In genomic region chr1:245270063-245270462, GRCh38 we compare ENCODE assay signal across 27 cellular contexts.
"Had no signal": no experiment of that assay in that cellular context is flagged by ENCODE, and none has a peak within 500 bp of the region (broad histone marks: within the 10 kb centered on the region; RNA-seq: fewer than 3 reads in every experiment).

No MANE protein-coding gene starts in this region.

- H3K4me1 ChIP-seq: colonic mucosa, esophagus muscularis mucosa, esophagus squamous epithelium, foreskin keratinocyte, gastrocnemius medialis, gastroesophageal sphincter, heart left ventricle, heart right ventricle had no signal

- DNase-seq: colonic mucosa; cortex of kidney; dermis blood vessel endothelial cell; dorsolateral prefrontal cortex; effector CD4-positive, alpha-beta T cell; effector CD8-positive, alpha-beta T cell; effector memory CD4-positive, alpha-beta T cell; effector memory CD8-positive, alpha-beta T cell; endodermal cell; erythroblast; esophagus squamous epithelium; foreskin fibroblast; foreskin keratinocyte; foreskin melanocyte; gastrocnemius medialis; glutamatergic neuron; heart left ventricle; heart right ventricle had no signal

- H3K27me3 ChIP-seq: colonic mucosa, esophagus muscularis mucosa, foreskin keratinocyte, gastroesophageal sphincter had no signal

- ATAC-seq: effector memory CD8-positive, alpha-beta T cell; esophagus mucosa; foreskin keratinocyte; gastrocnemius medialis; gastroesophageal sphincter; heart left ventricle; heart right ventricle had no signal

- H3K9me3 ChIP-seq: colonic mucosa, esophagus squamous epithelium, gastrocnemius medialis had no signal

- FAIRE-seq: colon, endometrium, endothelial cell of umbilical vein, frontal cortex had no signal

- H3K36me3 ChIP-seq: colonic mucosa, esophagus muscularis mucosa, esophagus squamous epithelium, gastrocnemius medialis, gastroesophageal sphincter, heart left ventricle, heart right ventricle had no signal

- H3K27ac ChIP-seq: colonic mucosa, coronary artery, dorsolateral prefrontal cortex, epithelial cell of prostate, esophagus muscularis mucosa, esophagus squamous epithelium, foreskin keratinocyte, gastrocnemius medialis, gastroesophageal sphincter, heart left ventricle, heart right ventricle had no signal

- H3K4me3 ChIP-seq: colonic mucosa, coronary artery, dorsolateral prefrontal cortex, esophagus muscularis mucosa, esophagus squamous epithelium, gastrocnemius medialis, gastroesophageal sphincter, heart left ventricle, heart right ventricle had no signal
